Comparison of ENCODE assay signal across 14 cellular contexts in the genomic region with DNA sequence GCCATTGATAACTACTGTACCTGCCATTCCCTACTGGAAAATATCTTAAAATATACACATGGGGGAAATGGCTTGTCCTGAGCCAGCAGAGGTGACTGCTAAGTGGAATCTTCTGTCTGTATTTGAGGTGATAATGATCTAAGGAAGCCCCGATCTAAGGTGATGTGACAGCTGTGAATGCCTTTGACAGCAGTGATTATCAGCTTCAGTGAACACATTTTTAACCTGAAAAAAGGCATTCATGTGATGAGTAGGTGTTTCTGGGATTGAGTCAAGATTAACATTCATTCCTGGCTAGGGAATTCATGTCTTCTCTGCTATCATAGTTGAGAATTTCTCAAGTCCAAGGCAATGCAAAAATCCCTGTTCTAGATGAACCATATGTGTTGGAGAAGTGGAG.
"Had no signal": no experiment of that assay in that cellular context is flagged by ENCODE, and none has a peak within 500 bp of the region (broad histone marks: within the 10 kb centered on the region; RNA-seq: fewer than 3 reads in every experiment).

No MANE protein-coding gene starts in this region.

- H3K9me3 ChIP-seq: ascending aorta, esophagus muscularis mucosa, pancreas, tibial artery, vagina had no signal

- H3K4me3 Mint-ChIP-seq: activated naive CD8-positive, alpha-beta T cell treated with anti-CD3 and anti-CD28 coated beads, Interleukin-2, amount 10 ng/mL, durations not matched to agents 7 days and 5 days; T-helper 2 cell treated with Interferon-gamma antibody and Interleukin-4, amounts not matched to agents 5 μg/mL and 100 μg/mL, for 36 hours had no signal

- ATAC-seq: left lobe of liver, pancreas had no signal

- H3K27me3 ChIP-seq: ascending aorta, dorsolateral prefrontal cortex, esophagus muscularis mucosa, pancreas, tibial artery, vagina had no signal

- H3K36me3 ChIP-seq: ascending aorta, esophagus muscularis mucosa, pancreas, tibial artery, vagina had no signal

- H3K4me3 ChIP-seq: ascending aorta, dorsolateral prefrontal cortex, esophagus muscularis mucosa, pancreas, tibial artery, vagina had no signal

- H3K9me3 Mint-ChIP-seq: activated naive CD8-positive, alpha-beta T cell treated with anti-CD3 and anti-CD28 coated beads, Interleukin-2, amount 10 ng/mL, durations not matched to agents 7 days and 5 days had no signal

- H3K27ac Mint-ChIP-seq: activated naive CD8-positive, alpha-beta T cell treated with anti-CD3 and anti-CD28 coated beads, Interleukin-2, amount 10 ng/mL, durations not matched to agents 7 days and 5 days; T-helper 2 cell treated with Interferon-gamma antibody and Interleukin-4, amounts not matched to agents 5 μg/mL and 100 μg/mL, for 36 hours had no signal

- H3K4me1 ChIP-seq: pancreas had no signal

- DNase-seq: activated CD4-positive, CD25-positive, alpha-beta regulatory T cell treated with anti-CD3 and anti-CD28 coated beads, Interleukin-2, amount 50 U/mL, for 72 hours; activated naive CD8-positive, alpha-beta T cell treated with anti-CD3 and anti-CD28 coated beads, Interleukin-2, amount 10 ng/mL, durations not matched to agents 7 days and 5 days; dorsolateral prefrontal cortex; glutamatergic neuron; islet precursor cell; mammary epithelial cell; pancreas; stimulated activated CD4-positive, alpha-beta T cell treated with anti-CD3 and anti-CD28 coated beads, Interleukin-15, amount 100 ng/mL, for 24 hours; tibial artery had no signal
